ENCODE assay signal across 10 cellular contexts in the genomic region with DNA sequence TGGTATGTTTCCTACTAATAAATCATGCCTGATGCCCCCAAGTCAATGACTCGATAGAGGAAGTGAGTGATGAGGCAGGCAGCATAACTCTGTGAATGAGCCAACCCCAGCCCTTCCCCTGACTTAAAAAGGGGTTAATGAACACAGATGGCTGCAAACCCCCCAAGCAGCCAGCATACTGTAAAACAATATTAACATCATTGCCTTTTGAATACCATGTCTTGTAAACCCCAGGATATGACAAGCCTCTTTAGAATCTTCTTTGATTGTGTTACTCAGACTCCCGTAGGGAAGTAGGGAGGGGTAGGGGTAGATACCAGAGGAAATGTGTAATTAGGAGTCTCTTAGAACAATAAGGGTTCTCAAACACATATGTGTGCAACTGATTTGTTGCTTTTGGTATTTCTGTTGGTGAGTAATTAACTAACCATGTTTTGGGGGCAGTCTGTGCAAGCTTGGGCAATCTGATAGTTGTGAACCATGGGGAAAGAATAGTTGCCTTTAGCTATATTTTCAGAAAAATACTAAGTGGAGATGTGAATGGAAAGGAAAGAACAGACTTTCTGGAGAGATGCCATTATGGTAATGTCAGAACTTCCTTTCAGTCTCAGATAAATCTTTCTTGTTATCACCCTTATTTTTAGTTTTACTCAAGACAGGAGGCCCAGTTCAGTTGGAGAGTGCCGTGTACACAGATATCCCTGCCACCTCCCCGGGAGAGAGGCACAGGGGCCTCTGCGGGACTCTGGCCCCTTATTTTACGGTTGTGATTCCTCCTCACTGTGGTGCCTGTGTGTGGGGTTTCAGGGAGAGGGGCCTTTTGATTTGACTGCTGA.
DNase-seq lines count a peak whose midpoint lies in the region; ATAC-seq, FAIRE-seq and TF ChIP-seq lines count a peak whose summit lies in the region.
"Had no signal": no experiment of that assay in that cellular context is flagged by ENCODE, and none has a peak within 500 bp of the region (broad histone marks: within the 10 kb centered on the region; RNA-seq: fewer than 3 reads in every experiment).

No MANE protein-coding gene starts in this region.

- peaks cover 6% of the 10 kb centered on the region for H3K36me3 Mint-ChIP-seq in glutamatergic neuron (ENCODE audit: unreplicated experiment)
- no peaks in the 10 kb centered on the region for H3K36me3 Mint-ChIP-seq in stimulated activated naive B cell treated with anti-CD40 and anti-IgM and Interleukin-4, amounts not matched to agents 10 μg/mL and 1 μg/mL and 100 μg/mL, for 72 hours

- peak; percentile 48 for DNase-seq in H54 (ENCODE audit: insufficient read length, low spot score)
- peak; percentile 43 for DNase-seq in SK-MEL-5 (ENCODE audit: low read depth, low spot score)
- peak; percentile 69 for DNase-seq in fibroblast of the conjunctiva (ENCODE audit: low read depth)
- peak; percentile 93 for DNase-seq in renal cortical epithelial cell (ENCODE audit: low read depth)
- no peak for DNase-seq in NCI-H2029 (lab: John Stamatoyannopoulos, UW)
- no peak for DNase-seq in NCI-H2227 treated with DMSO at 0.1 percent for 48 hours (lab: John Stamatoyannopoulos, UW)
- DNase-seq in glutamatergic neuron = no peak
- no peak for DNase-seq in stimulated activated naive B cell treated with anti-CD40 and anti-IgM and Interleukin-4, amounts not matched to agents 10 μg/mL and 1 μg/mL and 100 μg/mL, for 72 hours
- DNase-seq: activated B cell treated with CpG ODN at 0.5 μM for 24 hours had no signal

- H3K27me3 Mint-ChIP-seq in glutamatergic neuron (ENCODE audit: unreplicated experiment) = no peaks in the 10 kb centered on the region
- no peaks in the 10 kb centered on the region for H3K27me3 Mint-ChIP-seq in stimulated activated naive B cell treated with anti-CD40 and anti-IgM and Interleukin-4, amounts not matched to agents 10 μg/mL and 1 μg/mL and 100 μg/mL, for 72 hours
- H3K27me3 Mint-ChIP-seq: activated B cell treated with CpG ODN at 0.5 μM for 24 hours had no signal

- no peak for ATAC-seq in stimulated activated naive B cell treated with anti-CD40 and anti-IgM and Interleukin-4, amounts not matched to agents 10 μg/mL and 1 μg/mL and 100 μg/mL, for 72 hours (replicated peaks)

- no peaks in the 10 kb centered on the region for H3K4me1 Mint-ChIP-seq in glutamatergic neuron (ENCODE audit: low read depth, unreplicated experiment)
- H3K4me1 Mint-ChIP-seq in stimulated activated naive B cell treated with anti-CD40 and anti-IgM and Interleukin-4, amounts not matched to agents 10 μg/mL and 1 μg/mL and 100 μg/mL, for 72 hours = no peaks in the 10 kb centered on the region
- H3K4me1 Mint-ChIP-seq: activated B cell treated with CpG ODN at 0.5 μM for 24 hours had no signal

- FAIRE-seq in H54 (lab: Jason Lieb, UNC) = peak; percentile 36
- FAIRE-seq: islet of Langerhans had no signal

- H3K27ac Mint-ChIP-seq in glutamatergic neuron (ENCODE audit: unreplicated experiment) = no peak overlapping the region
- H3K27ac Mint-ChIP-seq in stimulated activated naive B cell treated with anti-CD40 and anti-IgM and Interleukin-4, amounts not matched to agents 10 μg/mL and 1 μg/mL and 100 μg/mL, for 72 hours = no peak overlapping the region
- H3K27ac Mint-ChIP-seq: activated B cell treated with CpG ODN at 0.5 μM for 24 hours had no signal

- no peak overlapping the region for H3K4me3 Mint-ChIP-seq in glutamatergic neuron (ENCODE audit: unreplicated experiment)
- H3K4me3 Mint-ChIP-seq in stimulated activated naive B cell treated with anti-CD40 and anti-IgM and Interleukin-4, amounts not matched to agents 10 μg/mL and 1 μg/mL and 100 μg/mL, for 72 hours = no peak overlapping the region
- H3K4me3 Mint-ChIP-seq: activated B cell treated with CpG ODN at 0.5 μM for 24 hours had no signal

- TF ChIP-seq CTCF in glutamatergic neuron (IDR thresholded peaks at IDR 0.05; ENCODE audit: partially characterized antibody, unreplicated experiment) = no peak

- H3K9me3 Mint-ChIP-seq in glutamatergic neuron (ENCODE audit: unreplicated experiment) = peaks cover 2% of the 10 kb centered on the region
- peaks cover 3 to 4% of the 10 kb centered on the region in 2 donors for H3K9me3 Mint-ChIP-seq in stimulated activated naive B cell treated with anti-CD40 and anti-IgM and Interleukin-4, amounts not matched to agents 10 μg/mL and 1 μg/mL and 100 μg/mL, for 72 hours

- in situ Hi-C loops in SK-MEL-5 (cut with HindIII; ENCODE audit: low pct_unique_long_range_greater_than_20kb, low sequenced_read_pairs) = no loop called here

- TF ChIP-seq POLR2A in H54 (IDR thresholded peaks at IDR 0.05; ENCODE audit: low read depth, low read length) = no peak

Comparison
In these comparisons a context has a peak if more than half of its experiments do, and no peak if none do; other contexts are left out.
1. DNase-seq: peak in H54 (single experiment), SK-MEL-5 (single experiment), fibroblast of the conjunctiva (single experiment) and renal cortical epithelial cell (single experiment); none in NCI-H2029 (single experiment), NCI-H2227 treated with DMSO at 0.1 percent for 48 hours (single experiment), glutamatergic neuron (single experiment) and stimulated activated naive B cell treated with anti-CD40 and anti-IgM and Interleukin-4, amounts not matched to agents 10 μg/mL and 1 μg/mL and 100 μg/mL, for 72 hours (single experiment).